Comparison of ENCODE assay signal across 12 cellular contexts in the genomic region with DNA sequence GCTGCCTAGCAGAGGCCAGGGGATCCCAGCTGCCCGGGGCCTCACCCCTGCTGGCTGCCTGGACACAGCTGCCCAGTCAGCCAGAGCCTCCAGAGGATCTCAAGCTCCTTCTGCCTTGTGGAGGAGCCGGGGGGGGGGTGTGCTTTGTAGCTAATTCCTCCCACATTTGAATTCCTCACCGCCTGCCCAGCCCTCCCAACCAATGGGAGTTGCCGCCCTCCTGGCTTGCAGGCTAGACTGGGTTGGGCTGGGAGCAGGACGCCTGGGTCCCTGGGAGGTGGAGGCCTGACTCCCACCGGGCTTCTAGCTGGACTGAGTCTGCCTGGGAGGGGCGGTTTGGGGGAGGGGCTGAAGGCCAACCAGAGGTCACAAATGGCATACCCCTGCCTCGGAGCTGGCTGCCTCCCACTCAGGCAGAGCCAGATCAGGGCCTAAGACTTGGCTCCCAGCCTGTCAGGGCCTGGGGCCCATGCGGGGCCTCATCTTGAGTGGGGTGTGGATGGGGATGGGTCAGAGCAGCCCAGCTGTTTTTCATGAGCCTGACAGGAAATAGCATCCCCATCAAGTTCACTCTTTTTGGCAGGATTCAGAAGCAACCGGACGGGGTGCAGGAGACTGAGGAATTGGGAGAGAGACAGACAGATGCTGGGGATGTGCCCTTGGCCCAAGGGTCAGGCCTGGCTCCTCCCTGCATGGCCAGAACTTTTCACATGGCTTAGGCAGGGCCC. TPM values are rescaled to one million over a fixed set of nuclear protein-coding genes. Genes with fewer than 3 reads are reported as not detected.
DNase-seq lines count a peak whose midpoint lies in the region; ATAC-seq and TF ChIP-seq lines count a peak whose summit lies in the region.
"Had no signal": no experiment of that assay in that cellular context is flagged by ENCODE, and none has a peak within 500 bp of the region (broad histone marks: within the 10 kb centered on the region; RNA-seq: fewer than 3 reads in every experiment).

No MANE protein-coding gene starts in this region.

- TF ChIP-seq CTCF in Panc1 (IDR thresholded peaks at IDR 0.05) (no peak), foreskin fibroblast (IDR thresholded peaks at IDR 0.05; ENCODE audit: low read depth, low read length) (no peak), neural progenitor cell (IDR thresholded peaks at IDR 0.05) (no peak)

- peak overlapping the region; percentile 69 for H3K27ac Mint-ChIP-seq in neural progenitor cell
- no peak overlapping the region for H3K27ac Mint-ChIP-seq in activated CD4-positive, alpha-beta memory T cell treated with anti-CD3 and anti-CD28 coated beads, Interleukin-2, amount 10 ng/mL, durations not matched to agents 7 days and 5 days

- H3K4me3 ChIP-seq in Panc1 (ENCODE audit: low read depth in 2 of 2, low read length in 2 of 2) (no peak overlapping the region), foreskin fibroblast (ENCODE audit: low read depth in 1 of 2, low read length in 2 of 2) (peak overlapping the region; percentile 30 to 57), neural progenitor cell (no peak overlapping the region)
- H3K4me3 ChIP-seq: BLaER1 treated with 17β-estradiol and CSF1 and Interleukin-3, amounts not matched to agents 10 nM and 100 nM had no signal

- peaks cover 3% of the 10 kb centered on the region for H3K27me3 Mint-ChIP-seq in neural progenitor cell (ENCODE audit: insufficient read depth, low read depth)
- no peaks in the 10 kb centered on the region for H3K27me3 Mint-ChIP-seq in activated CD4-positive, alpha-beta memory T cell treated with anti-CD3 and anti-CD28 coated beads, Interleukin-2, amount 10 ng/mL, durations not matched to agents 7 days and 5 days

- no peak overlapping the region for H3K4me3 Mint-ChIP-seq in neural progenitor cell
- H3K4me3 Mint-ChIP-seq in activated CD4-positive, alpha-beta memory T cell treated with anti-CD3 and anti-CD28 coated beads, Interleukin-2, amount 10 ng/mL, durations not matched to agents 7 days and 5 days = no peak overlapping the region

- peak overlapping the region; percentile 63 for H3K4me2 ChIP-seq in neural progenitor cell
- H3K4me2 ChIP-seq: BLaER1 treated with 17β-estradiol and CSF1 and Interleukin-3, amounts not matched to agents 10 nM and 100 nM had no signal

- H3K36me3 ChIP-seq in Panc1 (ENCODE audit: control insufficient read depth, insufficient read depth, low read length) = no peaks in the 10 kb centered on the region
- no peaks in the 10 kb centered on the region for H3K36me3 ChIP-seq in neural progenitor cell

- H3K36me3 Mint-ChIP-seq in neural progenitor cell = no peaks in the 10 kb centered on the region
- H3K36me3 Mint-ChIP-seq in activated CD4-positive, alpha-beta memory T cell treated with anti-CD3 and anti-CD28 coated beads, Interleukin-2, amount 10 ng/mL, durations not matched to agents 7 days and 5 days (ENCODE audit: low read depth) = peaks cover 67% of the 10 kb centered on the region

- BruUV-seq in Panc1 (replicated peaks; lab: Mats Ljungman, UMichigan) = no TSS peak

- peaks cover 33% of the 10 kb centered on the region for H3F3A ChIP-seq in neural progenitor cell (ENCODE audit: low read depth)

- no peak overlapping the region for H3K27ac ChIP-seq in Panc1 (ENCODE audit: low read length)
- no peak overlapping the region for H3K27ac ChIP-seq in neural progenitor cell

- intact Hi-C loops in Panc1 (cut with micrococcal nuclease; ENCODE audit: unreplicated experiment) = no loop called here

- peak; percentile 36 for DNase-seq in A172 (ENCODE audit: low spot score)
- DNase-seq in Panc1 (ENCODE audit: low read depth, low spot score) = no peak
- peak; percentile 76 to 89 for DNase-seq in foreskin fibroblast
- DNase-seq in neural progenitor cell (ENCODE audit: low spot score) = peak; percentile 67
- DNase-seq in SK-N-DZ (ENCODE audit: low spot score) = no peak
- DNase-seq in activated CD4-positive, alpha-beta memory T cell treated with anti-CD3 and anti-CD28 coated beads, Interleukin-2, amount 10 ng/mL, durations not matched to agents 7 days and 5 days = no peak
- no peak for DNase-seq in NCI-H524 (lab: John Stamatoyannopoulos, UW)
- DNase-seq: activated naive CD4-positive, alpha-beta T cell; KBM-7; NK-92 treated with Interleukin-12 subunit alpha and Interleukin-12 subunit beta, amount 100 ng/mL, for 24 hours had no signal

- no peak overlapping the region for H3K9ac ChIP-seq in neural progenitor cell

- ATAC-seq in Panc1 = peak; percentile 26
- no peak for ATAC-seq in GM21381 (IDR thresholded peaks at IDR 0.05; ENCODE audit: unreplicated experiment)

- CTCF ChIA-PET in Panc1 (lab: Charles Lee) = interaction anchor here (1.0 to 1.2 kb wide), 2 partner anchors 19 to 20 kb away, joined by 4 to 5 read pairs; no protein-coding TSS in a partner anchor
- CTCF ChIA-PET in activated CD4-positive, alpha-beta memory T cell treated with anti-CD3 and anti-CD28 coated beads, Interleukin-2, amount 10 ng/mL, durations not matched to agents 7 days and 5 days (lab: Charles Lee) = interaction anchor here (1.1 to 1.5 kb wide), 3 partner anchors 19 to 91 kb away, joined by 3 to 4 read pairs (median 4); a partner anchor contains a TSS

- H3K9me3 ChIP-seq in Panc1 (ENCODE audit: control insufficient read depth, insufficient read depth, low read depth, low read length) = no peaks in the 10 kb centered on the region
- H3K9me3 ChIP-seq in neural progenitor cell (ENCODE audit: low read depth) = no peaks in the 10 kb centered on the region
- H3K9me3 ChIP-seq: BLaER1 treated with 17β-estradiol and CSF1 and Interleukin-3, amounts not matched to agents 10 nM and 100 nM had no signal

- POLR2A ChIA-PET in Panc1 (lab: Charles Lee) = interaction anchor here (0.6 kb wide), 1 partner anchor 112 kb away, joined by 4 read pairs; no protein-coding TSS in a partner anchor
- POLR2A ChIA-PET in activated CD4-positive, alpha-beta memory T cell treated with anti-CD3 and anti-CD28 coated beads, Interleukin-2, amount 10 ng/mL, durations not matched to agents 7 days and 5 days (lab: Charles Lee) = interaction anchor here (1.0 to 1.9 kb wide), 2 partner anchors 18 to 86 kb away, joined by 3 to 6 read pairs; no protein-coding TSS in a partner anchor

- no peaks in the 10 kb centered on the region for H3K9me3 Mint-ChIP-seq in neural progenitor cell
- H3K9me3 Mint-ChIP-seq in activated CD4-positive, alpha-beta memory T cell treated with anti-CD3 and anti-CD28 coated beads, Interleukin-2, amount 10 ng/mL, durations not matched to agents 7 days and 5 days = no peaks in the 10 kb centered on the region

- no peaks in the 10 kb centered on the region for H3K27me3 ChIP-seq in Panc1 (ENCODE audit: control insufficient read depth, insufficient read depth, low read length)
- no peaks in the 10 kb centered on the region for H3K27me3 ChIP-seq in neural progenitor cell
- H3K27me3 ChIP-seq: BLaER1 treated with 17β-estradiol and CSF1 and Interleukin-3, amounts not matched to agents 10 nM and 100 nM had no signal

- peaks cover 44% of the 10 kb centered on the region for H4K20me1 ChIP-seq in neural progenitor cell (ENCODE audit: low read depth)

- H2AFZ ChIP-seq in neural progenitor cell (replicated peaks) = no peak overlapping the region

- H3K4me1 ChIP-seq in Panc1 (ENCODE audit: control insufficient read depth, insufficient read depth, low read length) = no peaks in the 10 kb centered on the region
- peaks cover 53% of the 10 kb centered on the region for H3K4me1 ChIP-seq in neural progenitor cell

- in situ Hi-C loops in Panc1 (cut with HindIII; ENCODE audit: low pct_unique_long_range_greater_than_20kb, low sequenced_read_pairs) = no loop called here

- peaks cover 59% of the 10 kb centered on the region for H3K4me1 Mint-ChIP-seq in neural progenitor cell
- no peaks in the 10 kb centered on the region for H3K4me1 Mint-ChIP-seq in activated CD4-positive, alpha-beta memory T cell treated with anti-CD3 and anti-CD28 coated beads, Interleukin-2, amount 10 ng/mL, durations not matched to agents 7 days and 5 days

- no peaks in the 10 kb centered on the region for H3K79me2 ChIP-seq in neural progenitor cell (ENCODE audit: low read depth)

RNA-seq across cellular contexts. Expression of a gene that starts 29.2 kb away (rescaled TPM):
- 6.5 and 8.8 TPM in 2 replicates for total RNA-seq in A172 (2014; rRNA removed; shearing (Covaris generic))
- 0.74 TPM for total RNA-seq in Panc1 (2021; ENCODE audit: unreplicated experiment)
- polyA plus RNA-seq in Panc1 (2012; ENCODE audit: insufficient read length) = 0.51 TPM
- total RNA-seq in neural progenitor cell (ENCODE audit: low replicate concordance) = 0.11 and 2.3 TPM in 2 replicates
- 8.2 and 12.9 TPM in 2 replicates for polyA plus RNA-seq in SK-N-DZ (2014; cell fraction: cytosol; rRNA removed)
- 45.4 and 47.9 TPM in 2 replicates for polyA plus RNA-seq in SK-N-DZ (2014; cell fraction: nucleus; rRNA removed)
- total RNA-seq in activated CD4-positive, alpha-beta memory T cell treated with anti-CD3 and anti-CD28 coated beads, Interleukin-2, amount 10 ng/mL, durations not matched to agents 7 days and 5 days = 1 to 10 TPM in 1 of 2 experiments, under 1 TPM in 1; 0.93 to 1.8 TPM

RNA-seq across cellular contexts. Expression of a gene that starts 48.8 kb away (rescaled TPM):
- total RNA-seq in A172 (2014; rRNA removed; shearing (Covaris generic)) = 54.4 and 61.7 TPM in 2 replicates
- total RNA-seq in Panc1 (2021; ENCODE audit: unreplicated experiment) (73.6 TPM), neural progenitor cell (ENCODE audit: low replicate concordance) (17.6 and 46.1 TPM in 2 replicates)
- polyA plus RNA-seq in Panc1 (2012; ENCODE audit: insufficient read length) = 108 TPM
- polyA plus RNA-seq in SK-N-DZ (2014; cell fraction: cytosol; rRNA removed) = 63.6 and 74.0 TPM in 2 replicates
- polyA plus RNA-seq in SK-N-DZ (2014; cell fraction: nucleus; rRNA removed) = 135 and 164 TPM in 2 replicates
- 100 to 1,000 TPM; 108 to 109 TPM for total RNA-seq in activated CD4-positive, alpha-beta memory T cell treated with anti-CD3 and anti-CD28 coated beads, Interleukin-2, amount 10 ng/mL, durations not matched to agents 7 days and 5 days

Comparison
In these comparisons a context has a peak if more than half of its experiments do, and no peak if none do; other contexts are left out.
1. DNase-seq: peak in A172 (single experiment), foreskin fibroblast (2 of 2) and neural progenitor cell (single experiment); none in Panc1 (single experiment), SK-N-DZ (single experiment), activated CD4-positive, alpha-beta memory T cell treated with anti-CD3 and anti-CD28 coated beads, Interleukin-2, amount 10 ng/mL, durations not matched to agents 7 days and 5 days (single experiment) and NCI-H524 (0 of 2).
2. H3K4me3 ChIP-seq: peak in foreskin fibroblast (2 of 2); none in Panc1 (0 of 2) and neural progenitor cell (single experiment).